22 cellular contexts compared by ENCODE assay signal in genomic region chr9:116219686-116220085, GRCh38.
DNase-seq lines count a peak whose midpoint lies in the region; ATAC-seq and TF ChIP-seq lines count a peak whose summit lies in the region.
"Had no signal": no experiment of that assay in that cellular context is flagged by ENCODE, and none has a peak within 500 bp of the region (broad histone marks: within the 10 kb centered on the region; RNA-seq: fewer than 3 reads in every experiment).

No MANE protein-coding gene starts in this region.

- POLR2A ChIA-PET in activated CD8-positive, alpha-beta T cell treated with anti-CD3 and anti-CD28 coated beads, Interleukin-2, amount 10 ng/mL, durations not matched to agents 7 days and 5 days (lab: Charles Lee): no interaction called here

- peaks cover 12% of the 10 kb centered on the region for H3K36me3 Mint-ChIP-seq in nephron progenitor cell (ENCODE audit: low read depth)
- H3K36me3 Mint-ChIP-seq in activated CD8-positive, alpha-beta T cell treated with anti-CD3 and anti-CD28 coated beads, Interleukin-2, amount 10 ng/mL, durations not matched to agents 7 days and 5 days (ENCODE audit: low read depth): no peaks in the 10 kb centered on the region
- H3K36me3 Mint-ChIP-seq: natural killer cell had no signal

- H3K27ac ChIP-seq in gastrocnemius medialis: no peak overlapping the region
- H3K27ac ChIP-seq: 22Rv1, adrenal gland, BLaER1, HL-60, Peyer's patch, upper lobe of left lung had no signal

- H3K27ac Mint-ChIP-seq in nephron progenitor cell: no peak overlapping the region
- no peak overlapping the region for H3K27ac Mint-ChIP-seq in activated CD8-positive, alpha-beta T cell treated with anti-CD3 and anti-CD28 coated beads, Interleukin-2, amount 10 ng/mL, durations not matched to agents 7 days and 5 days
- H3K27ac Mint-ChIP-seq: activated T-helper 2 cell treated with anti-CD3 and anti-CD28 coated beads, Interferon-gamma antibody, Interleukin-2, Interleukin-4, amounts not matched to agents 10 μg/mL and 5 μg/mL and 100 μg/mL, durations not matched to agents 14 hours and 24 hours and 36 hours; natural killer cell had no signal

- CTCF ChIA-PET in activated CD8-positive, alpha-beta T cell treated with anti-CD3 and anti-CD28 coated beads, Interleukin-2, amount 10 ng/mL, durations not matched to agents 7 days and 5 days (lab: Charles Lee): no interaction called here

- no peaks in the 10 kb centered on the region for H3K9me3 Mint-ChIP-seq in nephron progenitor cell
- no peaks in the 10 kb centered on the region for H3K9me3 Mint-ChIP-seq in activated CD8-positive, alpha-beta T cell treated with anti-CD3 and anti-CD28 coated beads, Interleukin-2, amount 10 ng/mL, durations not matched to agents 7 days and 5 days (ENCODE audit: insufficient read depth)
- H3K9me3 Mint-ChIP-seq: activated T-helper 2 cell treated with anti-CD3 and anti-CD28 coated beads, Interferon-gamma antibody, Interleukin-2, Interleukin-4, amounts not matched to agents 10 μg/mL and 5 μg/mL and 100 μg/mL, durations not matched to agents 14 hours and 24 hours and 36 hours had no signal

- TF ChIP-seq CTCF in nephron progenitor cell (IDR thresholded peaks at IDR 0.05): no peak
- no peak for TF ChIP-seq CTCF in gastrocnemius medialis (IDR thresholded peaks at IDR 0.05 in 4 of 5, conservative IDR thresholded peaks at IDR 0.05 in 1 of 5)

- peaks cover 8% of the 10 kb centered on the region for H3K27me3 Mint-ChIP-seq in nephron progenitor cell (ENCODE audit: low read depth, poor library complexity)
- H3K27me3 Mint-ChIP-seq in activated CD8-positive, alpha-beta T cell treated with anti-CD3 and anti-CD28 coated beads, Interleukin-2, amount 10 ng/mL, durations not matched to agents 7 days and 5 days (ENCODE audit: low read depth): no peaks in the 10 kb centered on the region
- H3K27me3 Mint-ChIP-seq: central memory CD8-positive, alpha-beta T cell had no signal

- H3K4me3 Mint-ChIP-seq in nephron progenitor cell: no peak overlapping the region
- no peak overlapping the region for H3K4me3 Mint-ChIP-seq in activated CD8-positive, alpha-beta T cell treated with anti-CD3 and anti-CD28 coated beads, Interleukin-2, amount 10 ng/mL, durations not matched to agents 7 days and 5 days
- H3K4me3 Mint-ChIP-seq: central memory CD8-positive, alpha-beta T cell; natural killer cell had no signal

- H3K4me3 ChIP-seq in gastrocnemius medialis: no peak overlapping the region
- H3K4me3 ChIP-seq: adrenal gland, BLaER1, Peyer's patch, upper lobe of left lung had no signal

- in situ Hi-C loops in gastrocnemius medialis (cut with MboI; ENCODE audit: low sequenced_read_pairs in 4 of 4): no loop called here

- peaks cover 26% of the 10 kb centered on the region for H3K4me1 Mint-ChIP-seq in nephron progenitor cell
- no peaks in the 10 kb centered on the region for H3K4me1 Mint-ChIP-seq in activated CD8-positive, alpha-beta T cell treated with anti-CD3 and anti-CD28 coated beads, Interleukin-2, amount 10 ng/mL, durations not matched to agents 7 days and 5 days (ENCODE audit: low read depth)
- H3K4me1 Mint-ChIP-seq: central memory CD8-positive, alpha-beta T cell; natural killer cell had no signal

- no peak for TF ChIP-seq POLR2A in gastrocnemius medialis (IDR thresholded peaks at IDR 0.05)

- DNase-seq in DMS 273 (lab: John Stamatoyannopoulos, UW; ENCODE audit: unreplicated experiment) (peak; percentile 2), DMS 273 treated with DMSO at 0.1 percent for 48 hours (lab: John Stamatoyannopoulos, UW) (no peak), NCI-H2029 treated with DMSO at 0.1 percent for 48 hours (lab: John Stamatoyannopoulos, UW) (peak; percentile 89), SK-N-DZ (ENCODE audit: low spot score) (peak; percentile 8), nephron progenitor cell (peak; percentile 12), RKO (ENCODE audit: low spot score) (no peak), gastrocnemius medialis (no peak)
- no peak for DNase-seq in activated CD8-positive, alpha-beta T cell treated with anti-CD3 and anti-CD28 coated beads, Interleukin-2, amount 10 ng/mL, durations not matched to agents 7 days and 5 days
- DNase-seq: adrenal gland; EL; MV-4-11; natural killer cell; NCI-H526; Peyer's patch; stimulated activated CD4-positive, alpha-beta T cell treated with anti-CD3 and anti-CD28 coated beads, Interleukin-15, amount 100 ng/mL, for 24 hours; stimulated activated naive CD4-positive, alpha-beta T cell treated with Interleukin-2 at 50 U/mL for 16 hours had no signal

- H3K36me3 ChIP-seq in gastrocnemius medialis: no peaks in the 10 kb centered on the region
- H3K36me3 ChIP-seq: adrenal gland, BLaER1, Peyer's patch, upper lobe of left lung had no signal

- no peak for ATAC-seq in activated CD8-positive, alpha-beta T cell treated with anti-CD3 and anti-CD28 coated beads, Interleukin-2, amount 10 ng/mL, durations not matched to agents 7 days and 5 days
- ATAC-seq in gastrocnemius medialis: no peak
- ATAC-seq: natural killer cell had no signal

- intact Hi-C loops in gastrocnemius medialis (cut with DNase I; ENCODE audit: low total_unique reads): no loop called here

- no peaks in the 10 kb centered on the region for H3K4me1 ChIP-seq in gastrocnemius medialis
- H3K4me1 ChIP-seq: adrenal gland, BLaER1, Peyer's patch, upper lobe of left lung had no signal

- no peaks in the 10 kb centered on the region for H3K27me3 ChIP-seq in gastrocnemius medialis
- H3K27me3 ChIP-seq: adrenal gland, BLaER1, Peyer's patch, upper lobe of left lung had no signal

- H3K9me3 ChIP-seq in gastrocnemius medialis: no peaks in the 10 kb centered on the region
- H3K9me3 ChIP-seq: adrenal gland, BLaER1, Peyer's patch, upper lobe of left lung had no signal

Comparison
In these comparisons a context has a peak if more than half of its experiments do, and no peak if none do; other contexts are left out.
1. DNase-seq: peak in DMS 273 (single experiment), NCI-H2029 treated with DMSO at 0.1 percent for 48 hours (single experiment), SK-N-DZ (single experiment) and nephron progenitor cell (single experiment); none in DMS 273 treated with DMSO at 0.1 percent for 48 hours (single experiment), activated CD8-positive, alpha-beta T cell treated with anti-CD3 and anti-CD28 coated beads, Interleukin-2, amount 10 ng/mL, durations not matched to agents 7 days and 5 days (single experiment), RKO (single experiment) and gastrocnemius medialis (0 of 2).